Comparison of ENCODE assay signal across 19 cellular contexts in genomic region chr6:105320766-105321165, GRCh38.
A peak's percentile ranks its signal among the peaks of the same experiment; 100 is the strongest.
DNase-seq lines count a peak whose midpoint lies in the region; TF ChIP-seq lines count a peak whose summit lies in the region.
"Had no signal": no experiment of that assay in that cellular context is flagged by ENCODE, and none has a peak within 500 bp of the region (broad histone marks: within the 10 kb centered on the region; RNA-seq: fewer than 3 reads in every experiment).

No MANE protein-coding gene starts in this region.

- H3K9me3 ChIP-seq in neural cell (ENCODE audit: low read length) (no peaks in the 10 kb centered on the region), mesenchymal stem cell (ENCODE audit: control insufficient read depth, low read length) (no peaks in the 10 kb centered on the region)

- peak overlapping the region; percentile 38 for H3K27ac ChIP-seq in neural cell (ENCODE audit: low read length)
- H3K27ac ChIP-seq in mesenchymal stem cell (ENCODE audit: low read length, poor library complexity, severe bottlenecking): no peak overlapping the region
- H3K27ac ChIP-seq: cardiac muscle cell, hepatocyte had no signal

- no peak for TF ChIP-seq RAD21 in neural cell (conservative IDR thresholded peaks at IDR 0.05)

- TF ChIP-seq EP300 in neural cell (conservative IDR thresholded peaks at IDR 0.05; ENCODE audit: poor library complexity, severe bottlenecking): peak; percentile 37

- no peak overlapping the region for H2AK5ac ChIP-seq in mesenchymal stem cell (ENCODE audit: low read length, severe bottlenecking)

- no peak for TF ChIP-seq POLR2A in erythroblast (IDR thresholded peaks at IDR 0.05; ENCODE audit: low read length)

- H2AFZ ChIP-seq in neural cell (ENCODE audit: low read depth, low read length): no peak overlapping the region
- H2AFZ ChIP-seq in mesenchymal stem cell (ENCODE audit: low read depth, low read length): no peak overlapping the region
- H2AFZ ChIP-seq: hepatocyte had no signal

- H3K23ac ChIP-seq in mesenchymal stem cell (ENCODE audit: low read length in 2 of 2): no peak overlapping the region

- peak; percentile 78 for DNase-seq in NCI-H748 (lab: John Stamatoyannopoulos, UW; ENCODE audit: unreplicated experiment)
- DNase-seq in NCI-H748 treated with DMSO at 0.1 percent for 48 hours (lab: John Stamatoyannopoulos, UW): no peak
- peak; percentile 95 for DNase-seq in NCI-H2029 treated with DMSO at 0.1 percent for 48 hours (lab: John Stamatoyannopoulos, UW)
- DNase-seq in NCI-H446 treated with DMSO at 0.1 percent for 48 hours (lab: John Stamatoyannopoulos, UW): peak; percentile 10
- no peak for DNase-seq in hepatic stellate cell (ENCODE audit: low spot score)
- no peak for DNase-seq in mesenchymal stem cell
- DNase-seq in erythroblast (lab: John Stamatoyannopoulos, UW): no peak
- DNase-seq: activated CD4-positive, alpha-beta memory T cell treated with anti-CD3 and anti-CD28 coated beads for 36 hours; activated CD4-positive, CD25-positive, alpha-beta regulatory T cell; activated gamma-delta T cell treated with Interleukin-2 at 50 U/mL for 16 hours; activated T-cell treated with anti-CD3 and anti-CD28 coated beads for 4 hours; Karpas-422; nucleus accumbens; stimulated activated CD8-positive, alpha-beta memory T cell treated with anti-CD3 and anti-CD28 coated beads, Interleukin-4, amount 100 ng/mL, for 48 hours; T-helper 9 cell had no signal

- H3K14ac ChIP-seq in mesenchymal stem cell (ENCODE audit: low read length in 2 of 2): no peak overlapping the region

- no peaks in the 10 kb centered on the region for H3K79me2 ChIP-seq in neural cell (replicated peaks; ENCODE audit: insufficient read depth, low read length)
- H3K79me2 ChIP-seq: hepatocyte had no signal

- no peaks in the 10 kb centered on the region for H4K20me1 ChIP-seq in neural cell (ENCODE audit: insufficient read depth)

- no peak overlapping the region for H3K9ac ChIP-seq in neural cell (ENCODE audit: low read length)
- no peak overlapping the region for H3K9ac ChIP-seq in mesenchymal stem cell (ENCODE audit: low read length)

- H3K4me2 ChIP-seq in neural cell (ENCODE audit: low read length) (no peak overlapping the region), mesenchymal stem cell (ENCODE audit: low read length, poor library complexity, severe bottlenecking) (no peak overlapping the region)
- H3K4me2 ChIP-seq: hepatocyte had no signal

- 100% methylated on average over 1 of the region's 3 CpGs for WGBS in mesenchymal stem cell

- peaks cover 5% of the 10 kb centered on the region for H3K79me1 ChIP-seq in mesenchymal stem cell (replicated peaks; ENCODE audit: low read length, poor library complexity, severe bottlenecking)

- H3K9me2 ChIP-seq in neural cell (ENCODE audit: insufficient read depth, low read length): no peaks in the 10 kb centered on the region

- no peak for TF ChIP-seq CTCF in neural cell (IDR thresholded peaks at IDR 0.05; ENCODE audit: poor library complexity, severe bottlenecking)

- no peaks in the 10 kb centered on the region for H3F3A ChIP-seq in neural cell (ENCODE audit: insufficient read depth, low read length, poor library complexity, severe bottlenecking)

- no peak overlapping the region for H4K91ac ChIP-seq in mesenchymal stem cell (ENCODE audit: low read length)

- no peak overlapping the region for H2BK5ac ChIP-seq in mesenchymal stem cell (ENCODE audit: low read depth, low read length, poor library complexity, severe bottlenecking)

- H3K4me3 ChIP-seq in neural cell (ENCODE audit: low read length): no peak overlapping the region
- H3K4me3 ChIP-seq in mesenchymal stem cell (ENCODE audit: insufficient read depth in 1 of 2, low read depth in 1 of 2, low read length in 2 of 2): no peak overlapping the region
- H3K4me3 ChIP-seq: cardiac muscle cell, hepatocyte, lung had no signal

- no peak overlapping the region for H3K4ac ChIP-seq in mesenchymal stem cell (ENCODE audit: low read depth in 1 of 2, low read length in 2 of 2)

- no peak overlapping the region for H2BK12ac ChIP-seq in mesenchymal stem cell (ENCODE audit: low read length in 2 of 2)

- H3K27me3 ChIP-seq in neural cell (ENCODE audit: insufficient read depth, low read depth, low read length) (no peaks in the 10 kb centered on the region), mesenchymal stem cell (ENCODE audit: control insufficient read depth in 1 of 2, insufficient read depth in 1 of 2, low read length in 2 of 2) (no peaks in the 10 kb centered on the region)
- H3K27me3 ChIP-seq: cardiac muscle cell, hepatocyte had no signal

- H2BK120ac ChIP-seq in mesenchymal stem cell (ENCODE audit: low read depth, low read length): no peak overlapping the region

- no peak overlapping the region for H3K18ac ChIP-seq in mesenchymal stem cell (ENCODE audit: low read depth in 1 of 2, low read length in 2 of 2)

- H3K36me3 ChIP-seq in neural cell (ENCODE audit: insufficient read depth, low read length) (peaks cover 5% of the 10 kb centered on the region), mesenchymal stem cell (ENCODE audit: control insufficient read depth in 1 of 2, insufficient read depth in 2 of 2, low read depth in 1 of 2, low read length in 2 of 2) (peaks cover 0 to 53% of the 10 kb centered on the region in 2 experiments)

- H3K4me1 ChIP-seq in mesenchymal stem cell (ENCODE audit: control insufficient read depth, insufficient read depth, low read depth, low read length): peaks cover 4% of the 10 kb centered on the region

- H4K8ac ChIP-seq in mesenchymal stem cell (ENCODE audit: low read length): no peak overlapping the region

- H2BK15ac ChIP-seq in mesenchymal stem cell (ENCODE audit: low read depth, poor library complexity, severe bottlenecking): no peak overlapping the region

TF ChIP-seq in neural cell, 6 proteins besides CTCF, POLR2A, EP300 and RAD21:
- TF ChIP-seq MXI1 (conservative IDR thresholded peaks at IDR 0.05; ENCODE audit: poor library complexity, severe bottlenecking) (no peak), POLR2AphosphoS5 (IDR thresholded peaks at IDR 0.05) (peak; percentile 64)

Comparison
In these comparisons a context has a peak if more than half of its experiments do, and no peak if none do; other contexts are left out.
1. DNase-seq: peak in NCI-H748 (single experiment), NCI-H2029 treated with DMSO at 0.1 percent for 48 hours (single experiment) and NCI-H446 treated with DMSO at 0.1 percent for 48 hours (single experiment); none in NCI-H748 treated with DMSO at 0.1 percent for 48 hours (single experiment), hepatic stellate cell (single experiment), mesenchymal stem cell (single experiment) and erythroblast (0 of 2).